Comparison of ENCODE assay signal across 1 cellular context in genomic region chr2:73022024-73022568, GRCh38.
A peak's percentile ranks its signal among the peaks of the same experiment; 100 is the strongest.
TF ChIP-seq lines count a peak whose summit lies in the region.

No MANE protein-coding gene starts in this region.

TF ChIP-seq in HepG2, 621 proteins besides CTCF, POLR2A, EP300 and RAD21 (continued from another document):
- TF ChIP-seq ZBTB33 (CRISPR knock-in tag; IDR thresholded peaks at IDR 0.05): no peak
- no peak for TF ChIP-seq PCBP1 (IDR thresholded peaks at IDR 0.05; ENCODE audit: borderline replicate concordance, low read depth, low read length)
- no peak for TF ChIP-seq REL (CRISPR knock-in tag; conservative IDR thresholded peaks at IDR 0.05)
- no peak for TF ChIP-seq NONO (IDR thresholded peaks at IDR 0.05)
- TF ChIP-seq NONO (CRISPR knock-in tag; conservative IDR thresholded peaks at IDR 0.05): peak; percentile 57; the same call in 1 of the 2 replicates
- TF ChIP-seq SALL1 (CRISPR knock-in tag; IDR thresholded peaks at IDR 0.05): no peak
- no peak for TF ChIP-seq ZNF652 (CRISPR knock-in tag; IDR thresholded peaks at IDR 0.05; ENCODE audit: borderline replicate concordance, low read depth)
- TF ChIP-seq DR1 (CRISPR knock-in tag; IDR thresholded peaks at IDR 0.05): no peak
- no peak for TF ChIP-seq PHF21A (CRISPR knock-in tag; IDR thresholded peaks at IDR 0.05)
- no peak for TF ChIP-seq ZBTB42 (CRISPR knock-in tag; IDR thresholded peaks at IDR 0.05)
- no peak for TF ChIP-seq ZSCAN22 (CRISPR knock-in tag; IDR thresholded peaks at IDR 0.05)
- TF ChIP-seq, protein P1, sequence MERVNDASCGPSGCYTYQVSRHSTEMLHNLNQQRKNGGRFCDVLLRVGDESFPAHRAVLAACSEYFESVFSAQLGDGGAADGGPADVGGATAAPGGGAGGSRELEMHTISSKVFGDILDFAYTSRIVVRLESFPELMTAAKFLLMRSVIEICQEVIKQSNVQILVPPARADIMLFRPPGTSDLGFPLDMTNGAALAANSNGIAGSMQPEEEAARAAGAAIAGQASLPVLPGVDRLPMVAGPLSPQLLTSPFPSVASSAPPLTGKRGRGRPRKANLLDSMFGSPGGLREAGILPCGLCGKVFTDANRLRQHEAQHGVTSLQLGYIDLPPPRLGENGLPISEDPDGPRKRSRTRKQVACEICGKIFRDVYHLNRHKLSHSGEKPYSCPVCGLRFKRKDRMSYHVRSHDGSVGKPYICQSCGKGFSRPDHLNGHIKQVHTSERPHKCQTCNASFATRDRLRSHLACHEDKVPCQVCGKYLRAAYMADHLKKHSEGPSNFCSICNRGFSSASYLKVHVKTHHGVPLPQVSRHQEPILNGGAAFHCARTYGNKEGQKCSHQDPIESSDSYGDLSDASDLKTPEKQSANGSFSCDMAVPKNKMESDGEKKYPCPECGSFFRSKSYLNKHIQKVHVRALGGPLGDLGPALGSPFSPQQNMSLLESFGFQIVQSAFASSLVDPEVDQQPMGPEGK (CRISPR knock-in tag; IDR thresholded peaks at IDR 0.05): no peak
